ENCODE assay signal across 25 cellular contexts in genomic region chr22:49079027-49079725, GRCh38.
"Had no signal": no experiment of that assay in that cellular context is flagged by ENCODE, and none has a peak within 500 bp of the region (broad histone marks: within the 10 kb centered on the region; RNA-seq: fewer than 3 reads in every experiment).

No MANE protein-coding gene starts in this region.

- ATAC-seq: left colon; left lung; naive thymus-derived CD8-positive, alpha-beta T cell; right lobe of liver; stimulated activated naive B cell treated with anti-CD40 and anti-IgM and Interleukin-4, amounts not matched to agents 10 μg/mL and 1 μg/mL and 100 μg/mL, for 72 hours; stimulated activated naive CD8-positive, alpha-beta T cell treated with anti-CD3 and anti-CD28 coated beads, Interleukin-15, Interleukin-2, amounts not matched to agents 100 U/mL and 50 U/mL, for 24 hours had no signal

- H3K36me3 ChIP-seq: left lung, neutrophil, right atrium auricular region, right lobe of liver, stomach, thyroid gland, transverse colon, upper lobe of left lung had no signal

- H3K4me3 ChIP-seq: left lung, right atrium auricular region, right lobe of liver, skin epidermis, stomach, testis, thyroid gland, transverse colon, upper lobe of left lung had no signal

- DNase-seq: hippocampal formation; left colon; occipital lobe; right lobe of liver; stimulated activated CD4-positive, alpha-beta T cell treated with anti-CD3 and anti-CD28 coated beads, Interleukin-12 subunit alpha, Interleukin-12 subunit beta, amount 100 ng/mL, for 4 hours; stimulated activated CD4-positive, alpha-beta T cell treated with anti-CD3 and anti-CD28 coated beads, Interleukin-15, amount 100 ng/mL, for 24 hours; stimulated activated CD4-positive, alpha-beta T cell treated with anti-CD3 and anti-CD28 coated beads, Interleukin-2, amount 100 ng/mL, for 24 hours; stimulated activated CD4-positive, alpha-beta T cell treated with anti-CD3 and anti-CD28 coated beads, Interleukin-4, amount 100 ng/mL, for 1 hour; stimulated activated naive B cell treated with anti-CD40 and anti-IgM and Interleukin-4, amounts not matched to agents 10 μg/mL and 1 μg/mL and 100 μg/mL, for 72 hours; stimulated activated naive CD8-positive, alpha-beta T cell treated with anti-CD3 and anti-CD28 coated beads, Interleukin-15, Interleukin-2, amounts not matched to agents 100 U/mL and 50 U/mL, for 24 hours; stomach; testis; thyroid gland; transverse colon had no signal

- H3K4me3 Mint-ChIP-seq: memory B cell; naive thymus-derived CD8-positive, alpha-beta T cell; nephron; neural crest cell; stimulated activated naive B cell treated with anti-CD40 and anti-IgM and Interleukin-4, amounts not matched to agents 10 μg/mL and 1 μg/mL and 100 μg/mL, for 72 hours had no signal

- H3K27ac Mint-ChIP-seq: memory B cell; naive thymus-derived CD8-positive, alpha-beta T cell; nephron; progenitor cell of endocrine pancreas; stimulated activated naive B cell treated with anti-CD40 and anti-IgM and Interleukin-4, amounts not matched to agents 10 μg/mL and 1 μg/mL and 100 μg/mL, for 72 hours had no signal

- H3K27me3 ChIP-seq: neutrophil, right atrium auricular region, right lobe of liver, testis, thyroid gland, transverse colon, upper lobe of left lung had no signal

- H3K9me3 Mint-ChIP-seq: memory B cell; naive thymus-derived CD8-positive, alpha-beta T cell; neural crest cell; stimulated activated naive B cell treated with anti-CD40 and anti-IgM and Interleukin-4, amounts not matched to agents 10 μg/mL and 1 μg/mL and 100 μg/mL, for 72 hours had no signal

- H3K4me1 ChIP-seq: left lung, parathyroid adenoma, right atrium auricular region, right lobe of liver, stomach, testis, thyroid gland, transverse colon, upper lobe of left lung had no signal

- H3K4me1 Mint-ChIP-seq: memory B cell; naive thymus-derived CD8-positive, alpha-beta T cell; nephron; stimulated activated naive B cell treated with anti-CD40 and anti-IgM and Interleukin-4, amounts not matched to agents 10 μg/mL and 1 μg/mL and 100 μg/mL, for 72 hours had no signal

- H3K27me3 Mint-ChIP-seq: memory B cell; stimulated activated naive B cell treated with anti-CD40 and anti-IgM and Interleukin-4, amounts not matched to agents 10 μg/mL and 1 μg/mL and 100 μg/mL, for 72 hours had no signal

- H3K27ac ChIP-seq: left lung, neutrophil, parathyroid adenoma, right atrium auricular region, right lobe of liver, skin epidermis, stomach, testis, thyroid gland, transverse colon, upper lobe of left lung had no signal

- H3K9me3 ChIP-seq: left lung, neutrophil, right atrium auricular region, right lobe of liver, stomach, testis, thyroid gland, transverse colon, upper lobe of left lung had no signal

- H3K36me3 Mint-ChIP-seq: memory B cell; naive thymus-derived CD8-positive, alpha-beta T cell had no signal
